Comparison of ENCODE assay signal across 8 cellular contexts in the genomic region with DNA sequence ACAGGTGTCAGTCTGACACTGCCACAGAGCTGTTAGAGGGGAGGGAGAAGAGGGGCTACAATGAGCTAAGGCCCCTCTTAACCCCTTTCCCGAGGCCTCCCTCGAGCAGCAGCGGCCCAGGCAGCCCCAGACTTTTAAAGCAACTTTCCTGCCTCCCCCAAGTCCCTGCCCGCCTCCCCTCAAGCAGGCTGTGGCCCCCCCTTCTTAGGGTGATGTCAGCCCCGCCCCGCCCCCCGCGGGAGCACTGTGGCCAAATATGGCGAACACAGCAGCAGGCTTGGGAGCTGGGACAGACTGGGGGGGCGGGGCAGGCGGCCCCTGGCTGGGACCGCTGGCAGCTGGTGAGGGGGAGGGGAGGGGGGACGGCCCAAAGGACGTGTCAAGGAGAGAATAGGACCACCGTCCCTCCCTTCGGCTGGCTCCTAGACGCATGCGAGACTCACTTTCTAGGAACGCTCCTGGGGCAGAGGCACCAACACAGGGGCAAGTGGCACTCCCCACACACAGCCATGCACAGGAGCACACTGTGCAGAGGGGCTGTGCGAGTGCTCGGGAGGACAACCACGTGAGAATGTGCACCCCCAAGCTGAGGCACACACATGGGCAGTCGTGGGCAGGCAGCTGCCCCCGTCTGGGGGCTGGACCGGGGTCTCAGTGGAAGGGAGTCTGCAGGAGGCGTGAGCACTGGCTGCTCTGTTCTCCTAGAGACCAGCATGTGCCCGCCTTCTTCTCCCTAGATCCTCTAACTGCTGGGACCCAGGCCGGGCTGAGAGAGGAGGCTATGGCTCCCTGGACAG. TPM values are rescaled to one million over a fixed set of nuclear protein-coding genes. Genes with fewer than 3 reads are reported as not detected.
DNase-seq lines count a peak whose midpoint lies in the region; ATAC-seq lines count a peak whose summit lies in the region.

No MANE protein-coding gene starts in this region.

- H3K4me3 ChIP-seq in esophagus (ENCODE audit: low read depth in 1 of 2, low read length in 2 of 2), result no peak overlapping the region
- no peak overlapping the region for H3K4me3 ChIP-seq in mucosa of rectum (ENCODE audit: low read length in 2 of 2)

- peaks cover 20 to 62% of the 10 kb centered on the region in 2 donors for H3K4me1 ChIP-seq in esophagus (ENCODE audit: control insufficient read depth in 2 of 2, insufficient read depth in 2 of 2, low read length in 1 of 2)
- peaks cover 61 to 68% of the 10 kb centered on the region in 2 donors for H3K4me1 ChIP-seq in mucosa of rectum (ENCODE audit: control insufficient read depth in 2 of 2, insufficient read depth in 2 of 2, low read length in 2 of 2)

- DNase-seq in activated naive CD8-positive, alpha-beta T cell treated with anti-CD3 and anti-CD28 coated beads, Interleukin-2, amount 10 ng/mL, durations not matched to agents 7 days and 5 days, result no peak
- DNase-seq in activated naive CD8-positive, alpha-beta T cell treated with anti-CD3 and anti-CD28 coated beads for 36 hours, result no peak
- no peak for DNase-seq in OCI-M1 (lab: John Stamatoyannopoulos, UW)
- no peak for DNase-seq in dedifferentiated amniotic fluid mesenchymal stem cell (ENCODE audit: extremely low spot score)
- DNase-seq in activated effector memory CD4-positive, alpha-beta T cell treated with Interleukin-2 at 50 U/mL for 16 hours, result no peak

- H3K27ac Mint-ChIP-seq in activated naive CD8-positive, alpha-beta T cell treated with anti-CD3 and anti-CD28 coated beads, Interleukin-2, amount 10 ng/mL, durations not matched to agents 7 days and 5 days, result peak overlapping the region; percentile 36
- no peak overlapping the region for H3K27ac Mint-ChIP-seq in activated naive CD8-positive, alpha-beta T cell treated with anti-CD3 and anti-CD28 coated beads for 36 hours

- no peaks in the 10 kb centered on the region for H3K27me3 ChIP-seq in esophagus (ENCODE audit: control insufficient read depth in 1 of 2, insufficient read depth in 2 of 2, low read length in 2 of 2)
- H3K27me3 ChIP-seq in mucosa of rectum (ENCODE audit: control insufficient read depth in 2 of 2, insufficient read depth in 2 of 2, low read length in 2 of 2), result no peaks in the 10 kb centered on the region

- H3K36me3 Mint-ChIP-seq in activated naive CD8-positive, alpha-beta T cell treated with anti-CD3 and anti-CD28 coated beads, Interleukin-2, amount 10 ng/mL, durations not matched to agents 7 days and 5 days, result no peaks in the 10 kb centered on the region
- no peaks in the 10 kb centered on the region for H3K36me3 Mint-ChIP-seq in activated naive CD8-positive, alpha-beta T cell treated with anti-CD3 and anti-CD28 coated beads for 36 hours

- H3K27me3 Mint-ChIP-seq in activated naive CD8-positive, alpha-beta T cell treated with anti-CD3 and anti-CD28 coated beads, Interleukin-2, amount 10 ng/mL, durations not matched to agents 7 days and 5 days, result peaks cover 3% of the 10 kb centered on the region
- peaks cover 3% of the 10 kb centered on the region for H3K27me3 Mint-ChIP-seq in activated naive CD8-positive, alpha-beta T cell treated with anti-CD3 and anti-CD28 coated beads for 36 hours

- peak overlapping the region; percentile 91 to 93 for H3K27ac ChIP-seq in esophagus (ENCODE audit: low read depth in 2 of 2, low read length in 1 of 2)
- H3K27ac ChIP-seq in mucosa of rectum (ENCODE audit: low read depth in 2 of 2, low read length in 2 of 2), result peak overlapping the region; percentile 75 to 77

- peak overlapping the region in 1 of 2 donors; percentile 29 for H3K9ac ChIP-seq in mucosa of rectum (ENCODE audit: low read depth in 1 of 2, low read length in 2 of 2)

- no peaks in the 10 kb centered on the region for H3K9me3 ChIP-seq in esophagus (ENCODE audit: control insufficient read depth in 2 of 2, insufficient read depth in 1 of 2, low read depth in 1 of 2, low read length in 1 of 2)
- no peaks in the 10 kb centered on the region for H3K9me3 ChIP-seq in mucosa of rectum (ENCODE audit: control insufficient read depth in 2 of 2, low read length in 2 of 2)

- H3K4me1 Mint-ChIP-seq in activated naive CD8-positive, alpha-beta T cell treated with anti-CD3 and anti-CD28 coated beads, Interleukin-2, amount 10 ng/mL, durations not matched to agents 7 days and 5 days, result peaks cover 14% of the 10 kb centered on the region
- H3K4me1 Mint-ChIP-seq in activated naive CD8-positive, alpha-beta T cell treated with anti-CD3 and anti-CD28 coated beads for 36 hours, result peaks cover 8% of the 10 kb centered on the region

- no peak overlapping the region for H3K4me3 Mint-ChIP-seq in activated naive CD8-positive, alpha-beta T cell treated with anti-CD3 and anti-CD28 coated beads, Interleukin-2, amount 10 ng/mL, durations not matched to agents 7 days and 5 days
- no peak overlapping the region for H3K4me3 Mint-ChIP-seq in activated naive CD8-positive, alpha-beta T cell treated with anti-CD3 and anti-CD28 coated beads for 36 hours

- peaks cover 0 to 6% of the 10 kb centered on the region in 2 donors for H3K36me3 ChIP-seq in esophagus (ENCODE audit: control insufficient read depth in 2 of 2, insufficient read depth in 2 of 2, low read length in 1 of 2)
- H3K36me3 ChIP-seq in mucosa of rectum (ENCODE audit: control insufficient read depth in 2 of 2, insufficient read depth in 2 of 2, low read length in 2 of 2), result peaks cover 0 to 4% of the 10 kb centered on the region in 2 donors

- no peak for ATAC-seq in activated naive CD8-positive, alpha-beta T cell treated with anti-CD3 and anti-CD28 coated beads, Interleukin-2, amount 10 ng/mL, durations not matched to agents 7 days and 5 days (ENCODE audit: low read depth)
- ATAC-seq in HG02938 (IDR thresholded peaks at IDR 0.05; ENCODE audit: unreplicated experiment), result no peak

- no peaks in the 10 kb centered on the region for H3K9me3 Mint-ChIP-seq in activated naive CD8-positive, alpha-beta T cell treated with anti-CD3 and anti-CD28 coated beads, Interleukin-2, amount 10 ng/mL, durations not matched to agents 7 days and 5 days
- no peaks in the 10 kb centered on the region for H3K9me3 Mint-ChIP-seq in activated naive CD8-positive, alpha-beta T cell treated with anti-CD3 and anti-CD28 coated beads for 36 hours

- 23 to 27% methylated on average over 26 to 28 of the region's 28 CpGs for WGBS in esophagus, 2 donors

- POLR2A ChIA-PET in activated naive CD8-positive, alpha-beta T cell treated with anti-CD3 and anti-CD28 coated beads, Interleukin-2, amount 10 ng/mL, durations not matched to agents 7 days and 5 days (lab: Charles Lee), result interaction anchor here (1.7 to 2.0 kb wide), 2 partner anchors 13 to 19 kb away, joined by 4 to 5 read pairs; no protein-coding TSS in a partner anchor

RNA-seq across cellular contexts. Expression of gene TEAD3, which starts 6.7 kb away (rescaled TPM):
- under 1 TPM; 0.19 to 0.43 TPM for total RNA-seq in activated naive CD8-positive, alpha-beta T cell treated with anti-CD3 and anti-CD28 coated beads, Interleukin-2, amount 10 ng/mL, durations not matched to agents 7 days and 5 days
- total RNA-seq in activated naive CD8-positive, alpha-beta T cell treated with anti-CD3 and anti-CD28 coated beads for 36 hours, result under 1 TPM; 0.60 to 0.66 TPM
- 10 to 100 TPM; 28.6 to 29.1 TPM for polyA plus RNA-seq in esophagus

RNA-seq across cellular contexts. Expression of gene RPL10A, which starts 22.0 kb away (rescaled TPM):
- total RNA-seq in activated naive CD8-positive, alpha-beta T cell treated with anti-CD3 and anti-CD28 coated beads, Interleukin-2, amount 10 ng/mL, durations not matched to agents 7 days and 5 days, result 1,000 to 10,000 TPM; 1,373 to 1,398 TPM
- total RNA-seq in activated naive CD8-positive, alpha-beta T cell treated with anti-CD3 and anti-CD28 coated beads for 36 hours, result 1,000 to 10,000 TPM; 2,227 to 2,291 TPM
- 1,000 to 10,000 TPM in 1 of 2 donors, 100 to 1,000 TPM in 1; 735 to 2,438 TPM for polyA plus RNA-seq in esophagus

RNA-seq across cellular contexts. Expression of gene TULP1, which starts 22.5 kb away (rescaled TPM):
- total RNA-seq in activated naive CD8-positive, alpha-beta T cell treated with anti-CD3 and anti-CD28 coated beads, Interleukin-2, amount 10 ng/mL, durations not matched to agents 7 days and 5 days, result not detected
- total RNA-seq in activated naive CD8-positive, alpha-beta T cell treated with anti-CD3 and anti-CD28 coated beads for 36 hours, result not detected
- under 1 TPM; 0.08 TPM for polyA plus RNA-seq in esophagus

RNA-seq across cellular contexts. Expression of gene FANCE, which starts 38.1 kb away (rescaled TPM):
- total RNA-seq in activated naive CD8-positive, alpha-beta T cell treated with anti-CD3 and anti-CD28 coated beads, Interleukin-2, amount 10 ng/mL, durations not matched to agents 7 days and 5 days, result 10 to 100 TPM; 14.9 to 15.9 TPM
- 10 to 100 TPM; 18.6 to 19.1 TPM for total RNA-seq in activated naive CD8-positive, alpha-beta T cell treated with anti-CD3 and anti-CD28 coated beads for 36 hours
- 1 to 10 TPM; 4.6 to 6.3 TPM for polyA plus RNA-seq in esophagus
